ENCODE assay signal across 10 cellular contexts in the genomic region with DNA sequence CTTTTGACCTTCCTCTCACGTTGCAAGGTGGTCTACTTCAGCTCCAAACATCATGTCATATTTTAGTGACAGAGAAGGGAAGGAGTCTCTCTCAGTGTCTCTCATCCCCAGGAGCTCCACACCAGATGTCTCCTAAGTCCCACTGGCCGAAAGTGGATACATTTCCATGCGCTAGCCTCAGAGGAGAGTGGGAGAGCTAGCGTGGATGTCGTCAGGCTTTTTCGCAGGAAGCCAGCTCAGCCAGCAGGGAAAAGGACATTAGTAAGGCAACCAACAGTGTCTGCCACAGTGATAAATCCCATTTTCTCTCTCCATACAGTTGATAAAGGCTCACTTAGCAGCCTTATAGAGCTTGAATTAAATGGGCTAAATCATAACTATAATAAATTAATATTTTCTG.
"Had no signal": no experiment of that assay in that cellular context is flagged by ENCODE, and none has a peak within 500 bp of the region (broad histone marks: within the 10 kb centered on the region; RNA-seq: fewer than 3 reads in every experiment).

No MANE protein-coding gene starts in this region.

- DNase-seq: activated CD4-positive, CD25-positive, alpha-beta regulatory T cell; activated naive CD4-positive, alpha-beta T cell treated with anti-CD3 and anti-CD28 coated beads, Interleukin-2, amount 50 U/mL, for 16 hours; kidney; stimulated activated CD4-positive, alpha-beta T cell treated with anti-CD3 and anti-CD28 coated beads, Interleukin-15, amount 100 ng/mL, for 24 hours; stimulated activated CD4-positive, alpha-beta T cell treated with anti-CD3 and anti-CD28 coated beads, Interleukin-4, amount 100 ng/mL, for 24 hours; T-helper 2 cell had no signal

- H3K27me3 ChIP-seq: adrenal gland, gastroesophageal sphincter, neural progenitor cell had no signal

- H3K27ac ChIP-seq: adrenal gland, gastroesophageal sphincter, neural progenitor cell, parathyroid adenoma had no signal

- H3K4me1 ChIP-seq: adrenal gland, neural progenitor cell, parathyroid adenoma had no signal

- H3K9me3 ChIP-seq: adrenal gland, gastroesophageal sphincter had no signal

- H3K36me3 ChIP-seq: adrenal gland, gastroesophageal sphincter, neural progenitor cell had no signal

- H3K4me3 ChIP-seq: adrenal gland, gastroesophageal sphincter, neural progenitor cell had no signal
